8 cellular contexts compared by ENCODE assay signal in genomic region chr17:82098169-82098938, GRCh38. TPM values are rescaled to one million over a fixed set of nuclear protein-coding genes. Genes with fewer than 3 reads are reported as not detected.
A peak's percentile ranks its signal among the peaks of the same experiment; 100 is the strongest.
DNase-seq lines count a peak whose midpoint lies in the region; ATAC-seq and TF ChIP-seq lines count a peak whose summit lies in the region.

Gene FASN, minus strand, starts transcription at chr17:82098236. Its CDS starts 1,791 bp downstream, at chr17:82096445.

- H3K9me3 ChIP-seq in trophoblast cell (ENCODE audit: insufficient read depth, low read depth, low read length) (peaks cover under 1% of the 10 kb centered on the region), transverse colon (no peaks in the 10 kb centered on the region)

- intact Hi-C loops in Right ventricle myocardium superior (cut with DNase I) (loop anchor here (5.0 kb wide), 1 partner anchor 61 kb away; the partner anchor contains the start of gene DCXR), transverse colon (cut with DNase I; ENCODE audit: low total_unique reads) (no loop called here)

- H3K9ac ChIP-seq in trophoblast cell (ENCODE audit: low read length), result peak within 1 kb of the TSS; percentile 91

- peaks cover 27% of the 10 kb centered on the region for H3K79me1 ChIP-seq in trophoblast cell (ENCODE audit: low read length)

- peak within 1 kb of the TSS; percentile 92 for H3K4ac ChIP-seq in trophoblast cell (ENCODE audit: low read depth, low read length)

- no peak within 1 kb of the TSS for H3K23ac ChIP-seq in trophoblast cell (ENCODE audit: low read length)

- H3K4me1 ChIP-seq in trophoblast cell (ENCODE audit: control insufficient read depth in 1 of 2, insufficient read depth in 2 of 2, low read length in 2 of 2) (peaks cover 35 to 51% of the 10 kb centered on the region in 2 experiments), transverse colon (peaks cover 21 to 41% (median 37%) of the 10 kb centered on the region in 4 donors)

- peaks cover 31% of the 10 kb centered on the region for H3K79me2 ChIP-seq in trophoblast cell (ENCODE audit: control insufficient read depth, insufficient read depth, low read length, poor library complexity)

- peak within 1 kb of the TSS; percentile 75 for H2AK5ac ChIP-seq in trophoblast cell (ENCODE audit: low read length)

- peak within 1 kb of the TSS; percentile 95 for H4K8ac ChIP-seq in trophoblast cell (ENCODE audit: low read depth, low read length)

- TF ChIP-seq CTCF in GM12865 (IDR thresholded peaks at IDR 0.05; ENCODE audit: insufficient read depth, low read depth, low read length, missing control alignments) (peak; percentile 38), transverse colon (IDR thresholded peaks at IDR 0.05) (peak in 2 of 5 experiments; percentile 18 to 36)

- H3K36me3 ChIP-seq in trophoblast cell (ENCODE audit: control insufficient read depth in 1 of 2, insufficient read depth in 2 of 2, low read length in 2 of 2) (peaks cover 27 to 28% of the 10 kb centered on the region in 2 experiments), transverse colon (peaks cover 0 to 14% (median 3%) of the 10 kb centered on the region in 4 donors)

- H3K36me3 Mint-ChIP-seq in activated naive CD8-positive, alpha-beta T cell treated with anti-CD3 and anti-CD28 coated beads for 36 hours, result peaks cover 12% of the 10 kb centered on the region

- H3K4me2 ChIP-seq in trophoblast cell (ENCODE audit: low read length), result peak within 1 kb of the TSS; percentile 95

- peak within 1 kb of the TSS; percentile 97 for H3K27ac ChIP-seq in trophoblast cell (ENCODE audit: low read depth, low read length)
- H3K27ac ChIP-seq in transverse colon, result peak within 1 kb of the TSS; percentile 96 to 99 (median 97)

- peak within 1 kb of the TSS; percentile 63 for H3K27ac Mint-ChIP-seq in activated naive CD8-positive, alpha-beta T cell treated with anti-CD3 and anti-CD28 coated beads for 36 hours

- H3K4me1 Mint-ChIP-seq in activated naive CD8-positive, alpha-beta T cell treated with anti-CD3 and anti-CD28 coated beads for 36 hours, result peaks cover 9% of the 10 kb centered on the region

- H3K27me3 ChIP-seq in trophoblast cell (ENCODE audit: insufficient read depth, low read length) (no peaks in the 10 kb centered on the region), transverse colon (no peaks in the 10 kb centered on the region)

- peak within 1 kb of the TSS; percentile 97 for H3K14ac ChIP-seq in trophoblast cell (ENCODE audit: low read length)

- peak within 1 kb of the TSS; percentile 79 for H3K4me3 Mint-ChIP-seq in activated naive CD8-positive, alpha-beta T cell treated with anti-CD3 and anti-CD28 coated beads for 36 hours

- H2BK5ac ChIP-seq in trophoblast cell (ENCODE audit: low read depth, low read length, poor library complexity), result peak within 1 kb of the TSS; percentile 93

- no peaks in the 10 kb centered on the region for H3K27me3 Mint-ChIP-seq in activated naive CD8-positive, alpha-beta T cell treated with anti-CD3 and anti-CD28 coated beads for 36 hours

- H4K12ac ChIP-seq in trophoblast cell (ENCODE audit: low read depth, low read length), result peak within 1 kb of the TSS; percentile 93

- no CpG with 5 or more reads among the region's 124 CpGs for whole genome bisulfite sequencing in trophoblast cell (ENCODE audit: extremely low coverage, insufficient coverage, insufficient read length)
- 0% methylated on average over 66 of the region's 124 CpGs; no CpG with 5 or more reads in 1 of the 2 donors for WGBS in transverse colon (ENCODE audit: low coverage in 1 of 2), 2 donors

- TF ChIP-seq POLR2A in transverse colon (IDR thresholded peaks at IDR 0.05), result peak; percentile 92

- H2BK120ac ChIP-seq in trophoblast cell (ENCODE audit: insufficient read depth, low read length, poor library complexity), result peak within 1 kb of the TSS; percentile 84

- H2BK12ac ChIP-seq in trophoblast cell (ENCODE audit: low read length), result peak within 1 kb of the TSS; percentile 12

- peak within 1 kb of the TSS; percentile 97 for H3K18ac ChIP-seq in trophoblast cell (ENCODE audit: low read length)

- ATAC-seq in HG02642 (IDR thresholded peaks at IDR 0.05; ENCODE audit: poor library complexity, unreplicated experiment), result peak; percentile 69
- ATAC-seq in Right ventricle myocardium superior (ENCODE audit: poor library complexity), result peak; percentile 90

- peak within 1 kb of the TSS; percentile 82 for H2AFZ ChIP-seq in trophoblast cell (ENCODE audit: insufficient read depth, low read length, poor library complexity)

- no peak for TF ChIP-seq EP300 in transverse colon (IDR thresholded peaks at IDR 0.05; ENCODE audit: low read depth)

- H3K9me3 Mint-ChIP-seq in activated naive CD8-positive, alpha-beta T cell treated with anti-CD3 and anti-CD28 coated beads for 36 hours, result no peaks in the 10 kb centered on the region

- in situ Hi-C loops in transverse colon (cut with MboI; ENCODE audit: low pct_ligation_motif_present in 1 of 4, low pct_unique_long_range_greater_than_20kb in 1 of 4, low sequenced_read_pairs in 3 of 4), result no loop called here

- DNase-seq in GM12865 (ENCODE audit: low read depth) (peak; percentile 98), NCI-H1105 (lab: John Stamatoyannopoulos, UW) (peak; percentile 91), SKM-1 treated with dmso at 0.1 percent for 144 hours (lab: John Stamatoyannopoulos, UW; ENCODE audit: unreplicated experiment) (peak; percentile 91), Right ventricle myocardium superior (peak; percentile 96), trophoblast cell (peak; percentile 93 to 97), transverse colon (peak; percentile 97)
- DNase-seq in activated naive CD8-positive, alpha-beta T cell treated with anti-CD3 and anti-CD28 coated beads for 36 hours, result peak; percentile 97

- H3K4me3 ChIP-seq in GM12865 (ENCODE audit: low read depth, low read length) (peak within 1 kb of the TSS; percentile 94), trophoblast cell (ENCODE audit: low read depth, low read length) (peak within 1 kb of the TSS; percentile 88), transverse colon (peak within 1 kb of the TSS; percentile 55 to 93 (median 91))

- peak within 1 kb of the TSS; percentile 97 for H4K91ac ChIP-seq in trophoblast cell (ENCODE audit: low read depth, low read length)

RNA-seq across cellular contexts. Expression of gene FASN, which starts in this region (rescaled TPM):
- 100 to 1,000 TPM; 282 to 287 TPM for total RNA-seq in activated naive CD8-positive, alpha-beta T cell treated with anti-CD3 and anti-CD28 coated beads for 36 hours
- total RNA-seq in Right ventricle myocardium superior, result 23.0 TPM
- polyA plus RNA-seq in trophoblast cell (2013), result 120 and 124 TPM in 2 replicates
- total RNA-seq in transverse colon, result 100 to 1,000 TPM in 2 of 4 donors, 10 to 100 TPM in 2; 25.1 to 185 (median 99.4) TPM

Comparison
In these comparisons a context has a peak if more than half of its experiments do, and no peak if none do; other contexts are left out.
1. Peak in every context shown above with its lines: DNase-seq, ATAC-seq, H3K4me3 ChIP-seq and H3K27ac ChIP-seq.